9 cellular contexts compared by ENCODE assay signal in genomic region chr19:38478273-38478971, GRCh38. TPM values are rescaled to one million over a fixed set of nuclear protein-coding genes. Genes with fewer than 3 reads are reported as not detected.
DNase-seq lines count a peak whose midpoint lies in the region; ATAC-seq, FAIRE-seq and TF ChIP-seq lines count a peak whose summit lies in the region.
"Had no signal": no experiment of that assay in that cellular context is flagged by ENCODE, and none has a peak within 500 bp of the region (broad histone marks: within the 10 kb centered on the region; RNA-seq: fewer than 3 reads in every experiment).

No MANE protein-coding gene starts in this region.

- H3K4me3 Mint-ChIP-seq in activated T-cell treated with anti-CD3 and anti-CD28 coated beads, Interleukin-2, amount 50 U/mL, for 24 hours = no peak overlapping the region

- H4K20me1 ChIP-seq in K562 (replicated peaks; ENCODE audit: control insufficient read depth, insufficient read depth, low read length) = no peaks in the 10 kb centered on the region

- TF ChIP-seq RAD21 in K562 (CRISPR knock-in tag; conservative IDR thresholded peaks at IDR 0.05 in 1 of 2, IDR thresholded peaks at IDR 0.05 in 1 of 2) = peak in 1 of 2 experiments; percentile 73; a peak in 3 of 4 replicates

- WGBS in K562 (ENCODE audit: insufficient coverage, low coverage, missing lambda C conversion rate) = 60% methylated on average over 12 of the region's 16 CpGs
- 74 to 75% methylated on average over 16 of the region's 16 CpGs for WGBS in heart right ventricle, 2 donors

- no peaks in the 10 kb centered on the region for H3K9me1 ChIP-seq in K562 (ENCODE audit: control insufficient read depth, insufficient read depth, low read length)

- intact Hi-C loops in K562 (cut with micrococcal nuclease) = no loop called here
- intact Hi-C loops in heart right ventricle (cut with DNase I) = no loop called here

- no peak overlapping the region; a peak in 1 of 4 replicates for H3K9ac ChIP-seq in K562 (ENCODE audit: insufficient read depth in 1 of 2, low read depth in 2 of 2, low read length in 2 of 2)

- TF ChIP-seq CTCF in GM06990 (IDR thresholded peaks at IDR 0.05; ENCODE audit: insufficient read depth, low read length, poor library complexity, severe bottlenecking) (peak; percentile 35), K562 (IDR thresholded peaks at IDR 0.05 in 2 of 3, conservative IDR thresholded peaks at IDR 0.05 in 1 of 3; ENCODE audit: insufficient read depth in 2 of 3, low read depth in 1 of 3, low read length in 3 of 3) (peak; percentile 64 to 74 (median 73)), heart right ventricle (IDR thresholded peaks at IDR 0.05) (no peak)

- no peak overlapping the region for H2AFZ ChIP-seq in K562 (ENCODE audit: low read depth, low read length)

- POLR2A ChIA-PET in K562 (lab: Yijun Ruan, JAX) = interaction anchor here (0.6 to 1.3 kb wide), 4 partner anchors 18 to 355 kb away, joined by 3 read pairs; no protein-coding TSS in a partner anchor

- H3K4me3 ChIP-seq in GM06990 (replicated peaks; ENCODE audit: low read depth, low read length) (no peak overlapping the region), K562 (no peak overlapping the region), heart right ventricle (no peak overlapping the region)

- DNase-seq in A172 (ENCODE audit: low spot score) (peak; percentile 16), GM06990 (ENCODE audit: extremely low read depth, insufficient read length) (no peak), NCI-H1930 (lab: John Stamatoyannopoulos, UW) (peak; percentile 30 to 36), K562 (ENCODE audit: extremely low read depth in 1 of 4, low spot score in 3 of 4) (peak; percentile 47 to 68 (median 60)), heart right ventricle (no peak), nucleus accumbens (lab: John Stamatoyannopoulos, UW) (no peak)
- DNase-seq in activated T-cell treated with anti-CD3 and anti-CD28 coated beads, Interleukin-2, amount 50 U/mL, for 24 hours = no peak
- DNase-seq: NCI-H774 had no signal

- H3K9me3 ChIP-seq in K562 (replicated peaks; ENCODE audit: control insufficient read depth, insufficient read depth, low read depth, low read length) (no peaks in the 10 kb centered on the region), heart right ventricle (no peaks in the 10 kb centered on the region)

- H3K79me2 ChIP-seq in K562 (ENCODE audit: control insufficient read depth, insufficient read depth, low read length) = no peaks in the 10 kb centered on the region

- FAIRE-seq in K562 (lab: Jason Lieb, UNC) = peak; percentile 89

- H3K27me3 ChIP-seq in GM06990 (replicated peaks; ENCODE audit: control insufficient read depth, insufficient read depth, low read length) (no peaks in the 10 kb centered on the region), K562 (ENCODE audit: control insufficient read depth in 2 of 2, insufficient read depth in 2 of 2, low read length in 2 of 2) (no peaks in the 10 kb centered on the region), heart right ventricle (peaks cover 0 to 34% (median 3%) of the 10 kb centered on the region in 7 donors)

- TF ChIP-seq POLR2A in K562 (conservative IDR thresholded peaks at IDR 0.05) = no peak

- peaks cover 3% of the 10 kb centered on the region for H3K27me3 Mint-ChIP-seq in activated T-cell treated with anti-CD3 and anti-CD28 coated beads, Interleukin-2, amount 50 U/mL, for 24 hours

- H3K36me3 ChIP-seq in GM06990 (ENCODE audit: control insufficient read depth, insufficient read depth, low read length) (no peaks in the 10 kb centered on the region), K562 (ENCODE audit: control insufficient read depth, insufficient read depth, low read length) (peaks cover 8% of the 10 kb centered on the region; the same call in 1 of the 3 replicates), heart right ventricle (no peaks in the 10 kb centered on the region)

- in situ Hi-C loops in K562 (cut with MboI) = no loop called here

- H3K27ac Mint-ChIP-seq in activated T-cell treated with anti-CD3 and anti-CD28 coated beads, Interleukin-2, amount 50 U/mL, for 24 hours = no peak overlapping the region

- H3K27ac ChIP-seq in K562 (ENCODE audit: extremely low read depth, low read depth, low read length) (no peak overlapping the region), heart right ventricle (no peak overlapping the region)

- H3K4me1 Mint-ChIP-seq in activated T-cell treated with anti-CD3 and anti-CD28 coated beads, Interleukin-2, amount 50 U/mL, for 24 hours (ENCODE audit: low read depth) = no peaks in the 10 kb centered on the region

- H3K36me3 Mint-ChIP-seq in activated T-cell treated with anti-CD3 and anti-CD28 coated beads, Interleukin-2, amount 50 U/mL, for 24 hours (ENCODE audit: low read depth) = no peaks in the 10 kb centered on the region

- CTCF ChIA-PET in K562 (lab: Yijun Ruan, JAX; ENCODE audit: low intra/inter-chr PET ratio) = interaction anchor here (1.2 kb wide), 1 partner anchor 157 kb away, joined by 3 read pairs; no protein-coding TSS in a partner anchor

- no peak overlapping the region for H3K4me2 ChIP-seq in K562 (ENCODE audit: insufficient read depth, low read length)

- BruUV-seq in K562 (replicated peaks; lab: Mats Ljungman, UMichigan) = no TSS peak

- H3K4me1 ChIP-seq in K562 (replicated peaks in 1 of 2; ENCODE audit: control insufficient read depth in 2 of 2, insufficient read depth in 2 of 2, low read length in 2 of 2) (peaks cover 0 to under 1% of the 10 kb centered on the region in 2 experiments; a peak in 1 of 5 replicates), heart right ventricle (no peaks in the 10 kb centered on the region)

- no peaks in the 10 kb centered on the region for H3K9me3 Mint-ChIP-seq in activated T-cell treated with anti-CD3 and anti-CD28 coated beads, Interleukin-2, amount 50 U/mL, for 24 hours

- ATAC-seq in K562 (peak; percentile 95), GM18517 (IDR thresholded peaks at IDR 0.05; ENCODE audit: unreplicated experiment) (no peak), heart right ventricle (no peak)

- TF ChIP-seq EP300 in K562 (IDR thresholded peaks at IDR 0.05; ENCODE audit: low read length) = no peak

RNA-seq across cellular contexts. Expression of gene RYR1, which starts 44.9 kb away (rescaled TPM):
- 0.07 TPM in 1 of 2 replicates, not detected in the other for total RNA-seq in A172 (2014; rRNA removed; shearing (Covaris generic))
- 52.1 and 114 TPM in 2 replicates for total RNA-seq in K562 (2011; cell fraction: chromatin; rRNA removed; ENCODE audit: low replicate concordance)
- total RNA-seq in K562 (2011; cell fraction: nucleolus; rRNA removed) = 41.3 and 44.4 TPM in 2 replicates
- total RNA-seq in K562 (2011; cell fraction: nucleoplasm; rRNA removed) = 47.0 and 64.5 TPM in 2 replicates
- total RNA-seq in K562 (2014; rRNA removed) = 4.6 and 5.1 TPM in 2 replicates
- total RNA-seq in K562 (2014; rRNA removed; fragmentation: Illumina TruSeq; extraction: Trizol) = 2.3 and 2.9 TPM in 2 replicates
- 2.7 and 3.1 TPM in 2 replicates for total RNA-seq in K562 (2015; rRNA removed; fragmentation: Illumina TruSeq; extraction: Trizol)
- total RNA-seq in K562 (2021) = 5.3 and 7.4 TPM in 2 replicates
- polyA plus RNA-seq in K562 (2011; rRNA removed) = 3.0 and 3.7 TPM in 2 replicates
- polyA plus RNA-seq in K562 (2011; cell fraction: cytosol; rRNA removed) = 3.6 and 4.2 TPM in 2 replicates
- 23.2 and 44.6 TPM in 2 replicates for polyA plus RNA-seq in K562 (2011; cell fraction: nucleus; rRNA removed)
- polyA plus RNA-seq in K562 (2012) = 6.7 and 7.4 TPM in 2 replicates
- polyA plus RNA-seq in K562 (2014; fragmentation: Illumina TruSeq; extraction: Trizol) = 6.0 and 7.4 TPM in 2 replicates
- polyA plus RNA-seq in K562 (2014; fragmentation: Nextera tagmentation; extraction: Ambion mirVana) = under 1 TPM; 0.11 to 0.58 TPM
- 5.6 and 6.6 TPM in 2 replicates for polyA plus RNA-seq in K562 (2014; rRNA removed)
- polyA minus RNA-seq in K562 (2011; rRNA and poly(A)+ RNA removed) = 2.7 and 10.5 TPM in 2 replicates
- 3.2 and 9.9 TPM in 2 replicates for polyA minus RNA-seq in K562 (2011; cell fraction: cytosol; rRNA and poly(A)+ RNA removed)
- 9.3 and 13.7 TPM in 2 replicates for polyA minus RNA-seq in K562 (2011; cell fraction: nucleus; rRNA and poly(A)+ RNA removed)
- 1 to 10 TPM in 3 of 10 donors, under 1 TPM in 7; 0.30 to 1.7 (median 0.74) TPM for total RNA-seq in heart right ventricle
- polyA plus RNA-seq in heart right ventricle = 1 to 10 TPM in 1 of 2 donors, under 1 TPM in 1; 0.20 to 1.7 TPM

RNA-seq across cellular contexts. Expression of gene RASGRP4, which starts 52.4 kb away (rescaled TPM):
- not detected in 2 replicates for total RNA-seq in A172 (2014; rRNA removed; shearing (Covaris generic))
- 5.4 and 14.4 TPM in 2 replicates for total RNA-seq in K562 (2011; cell fraction: chromatin; rRNA removed; ENCODE audit: low replicate concordance)
- total RNA-seq in K562 (2011; cell fraction: nucleolus; rRNA removed) = 6.4 and 8.8 TPM in 2 replicates
- 5.6 and 10.2 TPM in 2 replicates for total RNA-seq in K562 (2011; cell fraction: nucleoplasm; rRNA removed)
- 2.8 and 3.8 TPM in 2 replicates for total RNA-seq in K562 (2014; rRNA removed)
- total RNA-seq in K562 (2014; rRNA removed; fragmentation: Illumina TruSeq; extraction: Trizol) = 1.1 TPM in 2 replicates
- 3.5 and 3.8 TPM in 2 replicates for total RNA-seq in K562 (2015; rRNA removed; fragmentation: Illumina TruSeq; extraction: Trizol)
- total RNA-seq in K562 (2021) = 3.9 TPM in 2 replicates
- 4.5 and 11.4 TPM in 2 replicates for polyA plus RNA-seq in K562 (2011; rRNA removed)
- polyA plus RNA-seq in K562 (2011; cell fraction: cytosol; rRNA removed) = 11.2 and 13.0 TPM in 2 replicates
- polyA plus RNA-seq in K562 (2011; cell fraction: nucleus; rRNA removed) = 23.4 and 27.1 TPM in 2 replicates
- polyA plus RNA-seq in K562 (2012) = 5.5 and 22.2 TPM in 2 replicates
- 4.4 and 4.8 TPM in 2 replicates for polyA plus RNA-seq in K562 (2014; fragmentation: Illumina TruSeq; extraction: Trizol)
- under 1 TPM; 0.39 to 0.55 TPM for polyA plus RNA-seq in K562 (2014; fragmentation: Nextera tagmentation; extraction: Ambion mirVana)
- polyA plus RNA-seq in K562 (2014; rRNA removed) = 3.4 and 4.6 TPM in 2 replicates
- 1.8 and 2.5 TPM in 2 replicates for polyA minus RNA-seq in K562 (2011; rRNA and poly(A)+ RNA removed)
- polyA minus RNA-seq in K562 (2011; cell fraction: cytosol; rRNA and poly(A)+ RNA removed) = 4.3 and 6.2 TPM in 2 replicates
- 3.0 and 5.6 TPM in 2 replicates for polyA minus RNA-seq in K562 (2011; cell fraction: nucleus; rRNA and poly(A)+ RNA removed)
- 1 to 10 TPM in 5 of 10 donors, under 1 TPM in 5; 0.42 to 3.5 (median 0.99) TPM for total RNA-seq in heart right ventricle
- polyA plus RNA-seq in heart right ventricle = 1 to 10 TPM in 1 of 2 donors, under 1 TPM in 1; 0.64 to 1.0 TPM

Comparison
In these comparisons a context has a peak if more than half of its experiments do, and no peak if none do; other contexts are left out.
1. DNase-seq: peak in A172 (single experiment), NCI-H1930 (2 of 2) and K562 (4 of 4); none in GM06990 (single experiment), activated T-cell treated with anti-CD3 and anti-CD28 coated beads, Interleukin-2, amount 50 U/mL, for 24 hours (single experiment), heart right ventricle (0 of 2) and nucleus accumbens (0 of 56).
2. CTCF ChIP-seq: peak in GM06990 (single experiment) and K562 (3 of 3); none in heart right ventricle (0 of 9).